ENCODE assay signal across 2 cellular contexts in genomic region chr12:108112815-108113556, GRCh38.
TF ChIP-seq lines count a peak whose summit lies in the region.

No MANE protein-coding gene starts in this region.

TF ChIP-seq in GM23338, 12 proteins besides CTCF, POLR2A, EP300 and RAD21:
- TF ChIP-seq STAT1 (IDR thresholded peaks at IDR 0.05; ENCODE audit: unreplicated experiment) (no peak), NANOG (IDR thresholded peaks at IDR 0.05; ENCODE audit: borderline replicate concordance) (no peak)
- TF ChIP-seq, protein P1, sequence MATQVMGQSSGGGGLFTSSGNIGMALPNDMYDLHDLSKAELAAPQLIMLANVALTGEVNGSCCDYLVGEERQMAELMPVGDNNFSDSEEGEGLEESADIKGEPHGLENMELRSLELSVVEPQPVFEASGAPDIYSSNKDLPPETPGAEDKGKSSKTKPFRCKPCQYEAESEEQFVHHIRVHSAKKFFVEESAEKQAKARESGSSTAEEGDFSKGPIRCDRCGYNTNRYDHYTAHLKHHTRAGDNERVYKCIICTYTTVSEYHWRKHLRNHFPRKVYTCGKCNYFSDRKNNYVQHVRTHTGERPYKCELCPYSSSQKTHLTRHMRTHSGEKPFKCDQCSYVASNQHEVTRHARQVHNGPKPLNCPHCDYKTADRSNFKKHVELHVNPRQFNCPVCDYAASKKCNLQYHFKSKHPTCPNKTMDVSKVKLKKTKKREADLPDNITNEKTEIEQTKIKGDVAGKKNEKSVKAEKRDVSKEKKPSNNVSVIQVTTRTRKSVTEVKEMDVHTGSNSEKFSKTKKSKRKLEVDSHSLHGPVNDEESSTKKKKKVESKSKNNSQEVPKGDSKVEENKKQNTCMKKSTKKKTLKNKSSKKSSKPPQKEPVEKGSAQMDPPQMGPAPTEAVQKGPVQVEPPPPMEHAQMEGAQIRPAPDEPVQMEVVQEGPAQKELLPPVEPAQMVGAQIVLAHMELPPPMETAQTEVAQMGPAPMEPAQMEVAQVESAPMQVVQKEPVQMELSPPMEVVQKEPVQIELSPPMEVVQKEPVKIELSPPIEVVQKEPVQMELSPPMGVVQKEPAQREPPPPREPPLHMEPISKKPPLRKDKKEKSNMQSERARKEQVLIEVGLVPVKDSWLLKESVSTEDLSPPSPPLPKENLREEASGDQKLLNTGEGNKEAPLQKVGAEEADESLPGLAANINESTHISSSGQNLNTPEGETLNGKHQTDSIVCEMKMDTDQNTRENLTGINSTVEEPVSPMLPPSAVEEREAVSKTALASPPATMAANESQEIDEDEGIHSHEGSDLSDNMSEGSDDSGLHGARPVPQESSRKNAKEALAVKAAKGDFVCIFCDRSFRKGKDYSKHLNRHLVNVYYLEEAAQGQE (IDR thresholded peaks at IDR 0.05; ENCODE audit: unreplicated experiment) = no peak

TF ChIP-seq in K562, 482 proteins besides CTCF, POLR2A, EP300 and RAD21:
- no peak for TF ChIP-seq BCLAF1 (IDR thresholded peaks at IDR 0.05; ENCODE audit: borderline replicate concordance in 1 of 2, control insufficient read depth in 1 of 2, low read depth in 2 of 2, low read length in 1 of 2)
- TF ChIP-seq NFE2 (IDR thresholded peaks at IDR 0.05; ENCODE audit: low read depth) = no peak
